Comparison of ENCODE assay signal across 8 cellular contexts in the genomic region with DNA sequence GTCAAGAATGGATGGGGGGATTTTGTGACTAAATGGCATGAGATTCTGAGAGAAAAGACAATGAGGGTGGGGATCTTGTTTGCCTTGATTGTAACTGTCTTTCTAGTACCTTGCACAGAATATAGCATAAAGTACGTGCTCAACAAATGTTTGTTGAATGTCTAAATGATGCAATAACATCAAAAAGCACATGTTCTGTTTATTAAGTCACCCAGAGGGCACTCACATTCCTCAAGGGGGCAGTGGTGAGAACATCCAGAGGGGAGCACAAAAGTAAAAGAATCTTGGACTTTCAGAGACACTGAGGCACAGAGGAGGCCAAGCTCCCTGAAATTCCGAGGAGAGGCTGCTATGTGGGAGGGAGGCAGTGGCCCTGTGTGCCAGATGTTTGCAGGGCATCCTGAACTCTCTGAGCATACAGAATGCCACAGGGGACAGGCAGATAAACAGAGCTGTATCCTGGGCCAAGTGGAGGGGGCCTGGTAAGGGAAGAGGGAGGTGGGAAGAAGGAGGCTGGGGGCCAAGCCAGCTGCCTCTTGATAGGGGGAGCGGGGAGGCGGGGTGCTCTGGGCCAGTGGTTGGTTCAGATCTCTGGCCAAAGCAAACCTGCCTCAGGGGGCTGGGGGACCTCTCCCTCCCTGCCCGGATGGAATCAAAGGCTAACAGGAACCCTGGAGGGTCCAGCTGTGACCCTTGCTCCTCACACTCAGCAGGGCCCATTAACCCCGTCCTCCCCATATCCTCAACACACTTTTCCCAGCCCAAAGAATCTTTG. TPM values are rescaled to one million over a fixed set of nuclear protein-coding genes. Genes with fewer than 3 reads are reported as not detected.
DNase-seq lines count a peak whose midpoint lies in the region; ATAC-seq and TF ChIP-seq lines count a peak whose summit lies in the region.

No MANE protein-coding gene starts in this region.

- H3K4me2 ChIP-seq in BLaER1 (no peak overlapping the region), HCT116 (ENCODE audit: low read length) (0 out of 2 replicates have a peak overlapping the region, but pooled peaks have one; percentile 13)

- ATAC-seq in HCT116 (peak; percentile 79), HG03045 (IDR thresholded peaks at IDR 0.05; ENCODE audit: unreplicated experiment) (no peak), GM18909 (IDR thresholded peaks at IDR 0.05; ENCODE audit: poor library complexity, unreplicated experiment) (no peak)

- H3K36me3 ChIP-seq in BLaER1 = no peaks in the 10 kb centered on the region
- H3K36me3 ChIP-seq in HCT116 (ENCODE audit: control insufficient read depth in 1 of 2, insufficient read depth in 2 of 2, low read length in 2 of 2) = no peaks in the 10 kb centered on the region
- no peaks in the 10 kb centered on the region for H3K36me3 ChIP-seq in esophagus muscularis mucosa

- H4K20me1 ChIP-seq in BLaER1 (no peaks in the 10 kb centered on the region), HCT116 (ENCODE audit: insufficient read depth) (no peaks in the 10 kb centered on the region)

- RAD21 ChIA-PET in HCT116 (lab: Charles Lee; ENCODE audit: low non-redundant PET in 1 of 2, low total read pairs in 2 of 2, uncharacterized antibody in 2 of 2, unreplicated experiment in 2 of 2) = no interaction called here

- no peaks in the 10 kb centered on the region for H3K9me3 ChIP-seq in BLaER1
- H3K9me3 ChIP-seq in HCT116 (ENCODE audit: control insufficient read depth in 1 of 2, insufficient read depth in 1 of 2, low read depth in 1 of 2, low read length in 2 of 2) = no peaks in the 10 kb centered on the region
- no peaks in the 10 kb centered on the region for H3K9me3 ChIP-seq in esophagus muscularis mucosa

- no peak for TF ChIP-seq EP300 in esophagus muscularis mucosa (IDR thresholded peaks at IDR 0.05)

- TF ChIP-seq POLR2A in HCT116 (IDR thresholded peaks at IDR 0.05; ENCODE audit: borderline replicate concordance, extremely low read depth, insufficient read depth, insufficient read length) = no peak
- no peak for TF ChIP-seq POLR2A in esophagus muscularis mucosa (IDR thresholded peaks at IDR 0.05; ENCODE audit: low read depth)

- H3K9ac ChIP-seq in BLaER1 (no peak overlapping the region), HCT116 (ENCODE audit: low read length) (no peak overlapping the region)

- H2AFZ ChIP-seq in HCT116 (ENCODE audit: low read depth, low read length, poor library complexity, severe bottlenecking) = peak overlapping the region; percentile 66

- intact Hi-C loops in HCT116 (cut with micrococcal nuclease) = loop anchor here (2.0 kb wide), 1 partner anchor 144 kb away; no protein-coding TSS in a partner anchor
- intact Hi-C loops in esophagus muscularis mucosa (cut with DNase I) = no loop called here

- no peak overlapping the region for H3K4me3 ChIP-seq in BLaER1
- no peak overlapping the region for H3K4me3 ChIP-seq in HCT116 (replicated peaks in 1 of 2; ENCODE audit: low read depth in 1 of 2, low read length in 2 of 2)
- no peak overlapping the region for H3K4me3 ChIP-seq in esophagus muscularis mucosa

- no peaks in the 10 kb centered on the region for H3K9me3 Mint-ChIP-seq in osteocyte (ENCODE audit: unreplicated experiment)

- H3K4me1 ChIP-seq in BLaER1 = peaks cover 79% of the 10 kb centered on the region
- peaks cover 3 to 9% of the 10 kb centered on the region in 2 experiments; a peak in 2 of 4 replicates for H3K4me1 ChIP-seq in HCT116 (ENCODE audit: control insufficient read depth in 1 of 2, insufficient read depth in 2 of 2, low read length in 2 of 2)
- peaks cover 18 to 49% (median 40%) of the 10 kb centered on the region in 4 donors for H3K4me1 ChIP-seq in esophagus muscularis mucosa

- H3K27me3 ChIP-seq in BLaER1 (no peaks in the 10 kb centered on the region), HCT116 (ENCODE audit: insufficient read depth, low read length) (no peaks in the 10 kb centered on the region), esophagus muscularis mucosa (no peaks in the 10 kb centered on the region)

- BruUV-seq in HCT116 (replicated peaks; lab: Mats Ljungman, UMichigan) = no TSS peak

- peak; percentile 69 for DNase-seq in HCT116 (ENCODE audit: low read depth, low spot score)
- peak; percentile 27 for DNase-seq in UCSD-AML1 (lab: John Stamatoyannopoulos, UW; ENCODE audit: unreplicated experiment)
- no peak for DNase-seq in esophagus muscularis mucosa (ENCODE audit: extremely low spot score)
- no peak for DNase-seq in osteocyte (ENCODE audit: extremely low spot score, unreplicated experiment)
- no peak for DNase-seq in NK-92 treated with Interleukin-12 subunit alpha and Interleukin-12 subunit beta, amount 100 ng/mL, for 24 hours (lab: John Stamatoyannopoulos, UW)

- POLR2A ChIA-PET in HCT116 (lab: Charles Lee) = interaction anchor here (1.0 to 1.6 kb wide), 2 partner anchors 11 to 19 kb away, joined by 3 read pairs; partner anchors contain the start of gene IGSF8

- no peaks in the 10 kb centered on the region for H3K36me3 Mint-ChIP-seq in osteocyte (ENCODE audit: unreplicated experiment)

- no peak overlapping the region for H3K4me3 Mint-ChIP-seq in osteocyte (ENCODE audit: unreplicated experiment)

- no peaks in the 10 kb centered on the region for H3K9me2 ChIP-seq in HCT116 (ENCODE audit: insufficient read depth)

- H3K27ac Mint-ChIP-seq in osteocyte (ENCODE audit: unreplicated experiment) = peak overlapping the region; percentile 4

- no peaks in the 10 kb centered on the region for H3K79me2 ChIP-seq in HCT116 (ENCODE audit: insufficient read depth, low read length)

- TF ChIP-seq RAD21 in HCT116 (IDR thresholded peaks at IDR 0.05; ENCODE audit: low read depth) = peak; percentile 49

- peaks cover 51% of the 10 kb centered on the region for H3K27me3 Mint-ChIP-seq in osteocyte (ENCODE audit: unreplicated experiment)

- WGBS in esophagus muscularis mucosa = 41% methylated on average over 5 of the region's 6 CpGs

- peaks cover 44% of the 10 kb centered on the region for H3K4me1 Mint-ChIP-seq in osteocyte (ENCODE audit: unreplicated experiment)

- TF ChIP-seq CTCF in HCT116 (IDR thresholded peaks at IDR 0.05 in 2 of 3, conservative IDR thresholded peaks at IDR 0.05 in 1 of 3; ENCODE audit: borderline replicate concordance in 1 of 3, insufficient read depth in 1 of 3, low read depth in 2 of 3, low read length in 2 of 3) (peak; percentile 43 to 76 (median 74); a peak in 5 of 6 replicates), esophagus muscularis mucosa (IDR thresholded peaks at IDR 0.05) (peak; percentile 39 to 57 (median 49)), osteocyte (IDR thresholded peaks at IDR 0.05) (peak; percentile 58)

- CTCF ChIA-PET in HCT116 (lab: Charles Lee) = interaction anchor here (0.7 to 3.8 kb wide), 10 partner anchors 8 to 299 kb away, joined by 3 to 30 read pairs (median 4); no protein-coding TSS in a partner anchor

- H3K27ac ChIP-seq in BLaER1 (0 out of 2 replicates have a peak overlapping the region, but pooled peaks have one; percentile 15), HCT116 (ENCODE audit: low read depth, low read length) (no peak overlapping the region; the same call in 1 of the 2 replicates), esophagus muscularis mucosa (replicated peaks in 1 of 4) (no peak overlapping the region)

TF ChIP-seq in HCT116, 20 proteins besides CTCF, POLR2A, EP300 and RAD21:
- TF ChIP-seq, protein P1, sequence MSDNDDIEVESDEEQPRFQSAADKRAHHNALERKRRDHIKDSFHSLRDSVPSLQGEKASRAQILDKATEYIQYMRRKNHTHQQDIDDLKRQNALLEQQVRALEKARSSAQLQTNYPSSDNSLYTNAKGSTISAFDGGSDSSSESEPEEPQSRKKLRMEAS (IDR thresholded peaks at IDR 0.05) = peak; percentile 98
- TF ChIP-seq TCF7L2 (IDR thresholded peaks at IDR 0.05; ENCODE audit: borderline replicate concordance, extremely low read depth, insufficient read depth, insufficient read length) (peak; percentile 9), CBX3 (IDR thresholded peaks at IDR 0.05; ENCODE audit: low read depth) (peak; percentile 24; the same call in 1 of the 2 replicates), EGR1 (IDR thresholded peaks at IDR 0.05; ENCODE audit: low read depth) (no peak)

RNA-seq across cellular contexts. Expression of gene ATP1A2, which starts 6.5 kb away (rescaled TPM):
- not detected for total RNA-seq in HCT116 (2021; ENCODE audit: unreplicated experiment)
- 0.01 TPM in 1 of 2 replicates, not detected in the other for polyA plus RNA-seq in HCT116 (2012)
- total RNA-seq in esophagus muscularis mucosa = 100 to 1,000 TPM; 101 to 214 (median 130) TPM
- 8.2 and 8.5 TPM in 2 replicates for total RNA-seq in osteocyte

RNA-seq across cellular contexts. Expression of gene IGSF8, which starts 10.7 kb away (rescaled TPM):
- total RNA-seq in HCT116 (2021; ENCODE audit: unreplicated experiment) = 35.6 TPM
- 43.9 and 49.6 TPM in 2 replicates for polyA plus RNA-seq in HCT116 (2012)
- total RNA-seq in esophagus muscularis mucosa = 10 to 100 TPM; 12.0 to 27.0 (median 21.9) TPM
- total RNA-seq in osteocyte = 24.0 and 26.6 TPM in 2 replicates

RNA-seq across cellular contexts. Expression of gene KCNJ9, which starts 27.7 kb away (rescaled TPM):
- total RNA-seq in HCT116 (2021; ENCODE audit: unreplicated experiment) = 0.05 TPM
- 0.05 and 0.06 TPM in 2 replicates for polyA plus RNA-seq in HCT116 (2012)
- not detected for total RNA-seq in esophagus muscularis mucosa
- not detected in 2 replicates for total RNA-seq in osteocyte

RNA-seq across cellular contexts. Expression of gene KCNJ10, which starts 39.1 kb away (rescaled TPM):
- total RNA-seq in HCT116 (2021; ENCODE audit: unreplicated experiment) (0.57 TPM), esophagus muscularis mucosa (under 1 TPM in 1 of 4 donors, not detected in 3; 0.06 TPM), osteocyte (not detected in 2 replicates)
- polyA plus RNA-seq in HCT116 (2012) = 0.12 TPM in 2 replicates

RNA-seq across cellular contexts. Expression of gene ATP1A4, which starts 42.3 kb away (rescaled TPM):
- total RNA-seq in HCT116 (2021; ENCODE audit: unreplicated experiment) (not detected), esophagus muscularis mucosa (1 to 10 TPM in 1 of 4 donors, under 1 TPM in 2, not detected in 1; 0.17 to 2.1 (median 0.98) TPM), osteocyte (not detected in 2 replicates)
- polyA plus RNA-seq in HCT116 (2012) = not detected in 2 replicates

Comparison
In these comparisons a context has a peak if more than half of its experiments do, and no peak if none do; other contexts are left out.
1. DNase-seq: peak in HCT116 (single experiment) and UCSD-AML1 (single experiment); none in esophagus muscularis mucosa (single experiment), osteocyte (single experiment) and NK-92 treated with Interleukin-12 subunit alpha and Interleukin-12 subunit beta, amount 100 ng/mL, for 24 hours (single experiment).
2. RNA of gene ATP1A2, which starts 6.5 kb away (total RNA-seq): 101 to 214 TPM in esophagus muscularis mucosa; 8.2 to 8.5 TPM in osteocyte and not detected in HCT116 (single experiment); every median in the first group is over 10 times any median in the second.
3. Peak in every context shown above with its lines, with median percentiles within 50 percentile points of each other: CTCF ChIP-seq.